Comparison of ENCODE assay signal across 14 cellular contexts in genomic region chr13:99962242-99962641, GRCh38. TPM values are rescaled to one million over a fixed set of nuclear protein-coding genes. Genes with fewer than 3 reads are reported as not detected.
A peak's percentile ranks its signal among the peaks of the same experiment; 100 is the strongest.
DNase-seq lines count a peak whose midpoint lies in the region; ATAC-seq and TF ChIP-seq lines count a peak whose summit lies in the region.
"Had no signal": no experiment of that assay in that cellular context is flagged by ENCODE, and none has a peak within 500 bp of the region (broad histone marks: within the 10 kb centered on the region; RNA-seq: fewer than 3 reads in every experiment).

No MANE protein-coding gene starts in this region.

- H3K27me3 ChIP-seq in endodermal cell (ENCODE audit: control insufficient read depth, insufficient read depth, low read length, poor library complexity, severe bottlenecking), result peaks cover 51% of the 10 kb centered on the region

- no peaks in the 10 kb centered on the region for H3K9me3 Mint-ChIP-seq in endodermal cell

- no peak overlapping the region for H3K4me3 ChIP-seq in HEK293 (ENCODE audit: low read depth, low read length)
- H3K4me3 ChIP-seq in endodermal cell (ENCODE audit: low read length), result no peak overlapping the region

- TF ChIP-seq CTCF in HEK293 (tag by site-specific recombination; IDR thresholded peaks at IDR 0.05), result no peak
- no peak for TF ChIP-seq CTCF in endodermal cell (conservative IDR thresholded peaks at IDR 0.05)

- WGBS in endodermal cell (ENCODE audit: insufficient coverage in 1 of 2, insufficient read length in 1 of 2), 2 experiments, result 79 to 100% methylated on average over 1 of the region's 1 CpG

- H3K27ac Mint-ChIP-seq in endodermal cell, result no peak overlapping the region
- H3K27ac Mint-ChIP-seq: CD14-positive monocyte had no signal

- CTCF ChIA-PET in HEK293 (lab: Yijun Ruan, JAX), result no interaction called here

- ATAC-seq in GM21576 (IDR thresholded peaks at IDR 0.05; ENCODE audit: unreplicated experiment), result no peak
- no peak for ATAC-seq in GM18858 (IDR thresholded peaks at IDR 0.05; ENCODE audit: unreplicated experiment)

- no peak overlapping the region for H3K4me3 Mint-ChIP-seq in endodermal cell

- H3K4me1 Mint-ChIP-seq in endodermal cell, result peaks cover 55% of the 10 kb centered on the region

- H3K36me3 Mint-ChIP-seq in endodermal cell (ENCODE audit: low read depth), result peaks cover 16% of the 10 kb centered on the region

- H3K36me3 ChIP-seq in HEK293 (ENCODE audit: control insufficient read depth in 2 of 2, insufficient read depth in 1 of 2, low read length in 2 of 2) (peaks cover 5 to 15% of the 10 kb centered on the region in 2 experiments; a peak in 2 of 3 replicates), endodermal cell (ENCODE audit: control insufficient read depth, insufficient read depth, low read length) (peaks cover 21% of the 10 kb centered on the region)

- POLR2A ChIA-PET in HEK293 (lab: Yijun Ruan, JAX), result no interaction called here

- H3K4me1 ChIP-seq in HEK293 (ENCODE audit: control insufficient read depth, insufficient read depth, low read length) (peaks cover 26% of the 10 kb centered on the region), endodermal cell (ENCODE audit: control insufficient read depth, insufficient read depth, low read length) (peaks cover 8% of the 10 kb centered on the region)
- H3K4me1 ChIP-seq: Caco-2 had no signal

- peaks cover 56% of the 10 kb centered on the region for H3K27me3 Mint-ChIP-seq in endodermal cell (ENCODE audit: insufficient read depth)

- DNase-seq in NCI-H1105 treated with DMSO at 0.1 percent for 48 hours (lab: John Stamatoyannopoulos, UW) (peak; percentile 16), NCI-H1105 (lab: John Stamatoyannopoulos, UW) (no peak), NCI-H748 treated with DMSO at 0.1 percent for 48 hours (lab: John Stamatoyannopoulos, UW) (peak; percentile 46), endodermal cell (no peak), NCI-H82 treated with DMSO at 0.1 percent for 48 hours (lab: John Stamatoyannopoulos, UW; ENCODE audit: unreplicated experiment) (no peak)
- DNase-seq: Caco-2, GDM1, KBM-7, NCI-H524 had no signal

- H3K27ac ChIP-seq in HEK293 (ENCODE audit: extremely low read depth, low read depth, low read length) (no peak overlapping the region), endodermal cell (ENCODE audit: low read depth, low read length) (peak overlapping the region; percentile 91)

- no peak overlapping the region for H3K9ac ChIP-seq in endodermal cell (ENCODE audit: extremely low read depth, low read length, poor library complexity, severe bottlenecking)

- H3K9me3 ChIP-seq in HEK293 (ENCODE audit: control insufficient read depth, insufficient read depth, low read depth, low read length) (no peaks in the 10 kb centered on the region), endodermal cell (ENCODE audit: control insufficient read depth, low read length) (no peaks in the 10 kb centered on the region)
- H3K9me3 ChIP-seq: Caco-2 had no signal

TF ChIP-seq in HEK293, 187 proteins besides CTCF, POLR2A, EP300 and RAD21:
- TF ChIP-seq FEZF1 (tag by site-specific recombination; IDR thresholded peaks at IDR 0.05) (peak; percentile 66; the same call in 1 of the 2 replicates), PRDM6 (tag by site-specific recombination; IDR thresholded peaks at IDR 0.05) (peak; percentile 62; the same call in 1 of the 2 replicates), ZNF148 (tag by site-specific recombination; IDR thresholded peaks at IDR 0.05; ENCODE audit: borderline replicate concordance) (no peak), TSHZ1 (tag by site-specific recombination; IDR thresholded peaks at IDR 0.05; ENCODE audit: borderline replicate concordance) (no peak)

RNA-seq across cellular contexts. Expression of gene ZIC5, which starts 9.3 kb away (rescaled TPM):
- total RNA-seq in endodermal cell, result 10 to 100 TPM; 11.0 to 13.7 TPM
- 40.1 TPM for polyA plus RNA-seq in endodermal cell (2013, experiment 1 of 2)
- polyA plus RNA-seq in endodermal cell (2013, experiment 2 of 2), result 36.9 TPM
- total RNA-seq: T-helper 1 cell treated with Interleukin-12 subunit alpha and Interleukin-12 subunit beta and Interleukin-4 antibody, amounts not matched to agents 30 ng/mL and 1 ng/mL, for 36 hours had no signal
- polyA plus RNA-seq: CD14-positive monocyte had no signal

RNA-seq across cellular contexts. Expression of gene ZIC2, which starts 19.3 kb away (rescaled TPM):
- 100 to 1,000 TPM; 182 to 301 TPM for total RNA-seq in endodermal cell
- 198 TPM for polyA plus RNA-seq in endodermal cell (2013, experiment 1 of 2)
- polyA plus RNA-seq in endodermal cell (2013, experiment 2 of 2), result 160 TPM
- polyA plus RNA-seq: CD14-positive monocyte had no signal

Comparison
In these comparisons a context has a peak if more than half of its experiments do, and no peak if none do; other contexts are left out.
1. DNase-seq: peak in NCI-H1105 treated with DMSO at 0.1 percent for 48 hours (single experiment) and NCI-H748 treated with DMSO at 0.1 percent for 48 hours (single experiment); none in NCI-H1105 (single experiment), endodermal cell (single experiment) and NCI-H82 treated with DMSO at 0.1 percent for 48 hours (single experiment).